In the genomic region with DNA sequence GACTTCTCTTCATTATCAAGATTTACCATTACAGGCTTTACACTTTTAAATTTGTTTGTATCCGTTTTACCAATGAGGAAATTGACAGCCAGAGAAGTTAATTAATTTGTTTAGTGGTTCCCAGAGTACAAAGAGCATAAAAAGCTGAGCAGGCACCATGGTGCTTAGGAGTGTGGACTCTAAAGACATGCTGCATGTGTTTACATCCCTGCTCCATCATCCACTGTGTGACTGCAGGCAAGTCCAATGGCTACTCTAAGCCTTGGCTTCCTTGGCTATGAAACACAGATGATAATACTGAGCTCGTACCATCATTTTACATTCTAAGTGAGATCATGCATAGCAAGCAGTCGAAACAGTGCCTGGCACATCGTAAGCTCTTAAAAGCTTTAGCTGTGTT, we compare ENCODE assay signal across 2 cellular contexts.
TF ChIP-seq lines count a peak whose summit lies in the region.

No MANE protein-coding gene starts in this region.

TF ChIP-seq in A549, 52 proteins besides CTCF, POLR2A, EP300 and RAD21:
- TF ChIP-seq MAZ (IDR thresholded peaks at IDR 0.05; ENCODE audit: borderline replicate concordance, low read depth, low read length) (no peak), KDM5A (IDR thresholded peaks at IDR 0.05) (no peak), ESRRA (IDR thresholded peaks at IDR 0.05; ENCODE audit: borderline replicate concordance, low read length) (no peak), NFE2L2 (conservative IDR thresholded peaks at IDR 0.05; ENCODE audit: low read length) (no peak), GATA3 (IDR thresholded peaks at IDR 0.05; ENCODE audit: borderline replicate concordance) (no peak), CHD4 (IDR thresholded peaks at IDR 0.05; ENCODE audit: borderline replicate concordance) (no peak), E2F6 (IDR thresholded peaks at IDR 0.05; ENCODE audit: borderline replicate concordance, low read depth) (no peak), ZFP36 (IDR thresholded peaks at IDR 0.05; ENCODE audit: borderline replicate concordance, partially characterized antibody) (no peak)

TF ChIP-seq in HCT116, 20 proteins besides CTCF, POLR2A, EP300 and RAD21:
- TF ChIP-seq SIN3A (IDR thresholded peaks at IDR 0.05; ENCODE audit: low read depth) (no peak), POLR2AphosphoS5 (IDR thresholded peaks at IDR 0.05; ENCODE audit: low read depth, low read length) (no peak), SRF (IDR thresholded peaks at IDR 0.05; ENCODE audit: low read depth) (no peak), SP1 (IDR thresholded peaks at IDR 0.05; ENCODE audit: low read depth) (no peak)
- TF ChIP-seq, protein P1, sequence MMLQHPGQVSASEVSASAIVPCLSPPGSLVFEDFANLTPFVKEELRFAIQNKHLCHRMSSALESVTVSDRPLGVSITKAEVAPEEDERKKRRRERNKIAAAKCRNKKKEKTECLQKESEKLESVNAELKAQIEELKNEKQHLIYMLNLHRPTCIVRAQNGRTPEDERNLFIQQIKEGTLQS (IDR thresholded peaks at IDR 0.05): no peak
